Comparison of ENCODE assay signal across 8 cellular contexts in genomic region chr11:35617687-35618496, GRCh38. TPM values are rescaled to one million over a fixed set of nuclear protein-coding genes. Genes with fewer than 3 reads are reported as not detected.
DNase-seq lines count a peak whose midpoint lies in the region; ATAC-seq and TF ChIP-seq lines count a peak whose summit lies in the region.

FJX1 (plus strand) TSS chr11:35618460; CDS start chr11:35618637, 177 bp downstream.

- ATAC-seq in GM19397 (IDR thresholded peaks at IDR 0.05; ENCODE audit: unreplicated experiment), result peak; percentile 46
- ATAC-seq in HG03571 (IDR thresholded peaks at IDR 0.05; ENCODE audit: unreplicated experiment), result peak; percentile 30

- peak within 1 kb of the TSS; percentile 53 for H3K4me3 ChIP-seq in iPS-11a (ENCODE audit: low read depth, low read length)
- H3K4me3 ChIP-seq in retinal pigment epithelial cell (ENCODE audit: low read length), result peak within 1 kb of the TSS; percentile 73

- peak; percentile 88 for DNase-seq in D341Med (ENCODE audit: low spot score)
- peak; percentile 87 for DNase-seq in RPMI7951 (ENCODE audit: low read depth)
- DNase-seq in T47D (ENCODE audit: low read depth in 1 of 2, low spot score in 1 of 2), result peak; percentile 89
- peak; percentile 62 for DNase-seq in retinal pigment epithelial cell (ENCODE audit: low read depth)
- no peak for DNase-seq in NCI-H1048 (lab: John Stamatoyannopoulos, UW)

- in situ Hi-C loops in T47D (cut with HindIII; ENCODE audit: low pct_unique_long_range_greater_than_20kb, low sequenced_read_pairs), result no loop called here

- TF ChIP-seq CTCF in retinal pigment epithelial cell (conservative IDR thresholded peaks at IDR 0.05; ENCODE audit: low read depth, low read length), result no peak

RNA-seq across cellular contexts. Expression of gene FJX1, which starts in this region (rescaled TPM):
- total RNA-seq in RPMI7951 (2014; rRNA removed; shearing (Covaris generic)), result 7.0 and 7.9 TPM in 2 replicates
